15 cellular contexts compared by ENCODE assay signal in genomic region chr22:19336133-19337075, GRCh38.
"Had no signal": no experiment of that assay in that cellular context is flagged by ENCODE, and none has a peak within 500 bp of the region (broad histone marks: within the 10 kb centered on the region; RNA-seq: fewer than 3 reads in every experiment).

No MANE protein-coding gene starts in this region.

- H3K27ac Mint-ChIP-seq: activated CD4-positive, alpha-beta T cell treated with anti-CD3 and anti-CD28 coated beads for 36 hours; activated naive CD8-positive, alpha-beta T cell; effector memory CD8-positive, alpha-beta T cell; stimulated activated naive CD8-positive, alpha-beta T cell treated with anti-CD3 and anti-CD28 coated beads, Interleukin-15, amount 100 ng/mL, for 72 hours; T-cell; type B pancreatic cell; WTC11 had no signal

- H3K4me3 Mint-ChIP-seq: activated CD4-positive, alpha-beta T cell treated with anti-CD3 and anti-CD28 coated beads for 36 hours; activated naive CD8-positive, alpha-beta T cell; effector memory CD8-positive, alpha-beta T cell; naive B cell; neural crest cell; stimulated activated naive CD8-positive, alpha-beta T cell treated with anti-CD3 and anti-CD28 coated beads, Interleukin-15, amount 100 ng/mL, for 72 hours; T-cell; type B pancreatic cell; WTC11 had no signal

- DNase-seq: activated CD4-positive, alpha-beta T cell treated with anti-CD3 and anti-CD28 coated beads for 36 hours; activated CD4-positive, alpha-beta T cell treated with anti-CD3 and anti-CD28 coated beads, Interleukin-2, amount 50 U/mL, for 48 hours; effector memory CD8-positive, alpha-beta T cell; midbrain; naive B cell; stimulated activated CD4-positive, alpha-beta T cell treated with anti-CD3 and anti-CD28 coated beads, Interleukin-2, amount 100 ng/mL, for 48 hours; stimulated activated naive CD8-positive, alpha-beta T cell treated with anti-CD3 and anti-CD28 coated beads, Interleukin-15, amount 100 ng/mL, for 72 hours; T-cell had no signal

- H3K27me3 ChIP-seq: right atrium auricular region had no signal

- H3K27ac ChIP-seq: prostate gland, right atrium auricular region had no signal

- H3K27me3 Mint-ChIP-seq: activated CD4-positive, alpha-beta T cell treated with anti-CD3 and anti-CD28 coated beads for 36 hours; activated naive CD8-positive, alpha-beta T cell; effector memory CD8-positive, alpha-beta T cell; naive B cell; stimulated activated naive CD8-positive, alpha-beta T cell treated with anti-CD3 and anti-CD28 coated beads, Interleukin-15, amount 100 ng/mL, for 72 hours; T-cell; type B pancreatic cell had no signal

- H3K4me3 ChIP-seq: prostate gland, right atrium auricular region had no signal

- ATAC-seq: activated CD4-positive, alpha-beta T cell treated with anti-CD3 and anti-CD28 coated beads for 36 hours; effector memory CD8-positive, alpha-beta T cell; stimulated activated naive CD8-positive, alpha-beta T cell treated with anti-CD3 and anti-CD28 coated beads, Interleukin-15, amount 100 ng/mL, for 72 hours; T-cell; WTC11 had no signal

- H3K4me1 ChIP-seq: prostate gland, right atrium auricular region had no signal

- H3K9me3 ChIP-seq: prostate gland had no signal

- FAIRE-seq: islet of Langerhans had no signal

- H3K4me1 Mint-ChIP-seq: activated CD4-positive, alpha-beta T cell treated with anti-CD3 and anti-CD28 coated beads for 36 hours; neural crest cell; stimulated activated naive CD8-positive, alpha-beta T cell treated with anti-CD3 and anti-CD28 coated beads, Interleukin-15, amount 100 ng/mL, for 72 hours; T-cell; WTC11 had no signal
